16 cellular contexts compared by ENCODE assay signal in genomic region chr17:81957691-81958432, GRCh38. TPM values are rescaled to one million over a fixed set of nuclear protein-coding genes. Genes with fewer than 3 reads are reported as not detected.
A peak's percentile ranks its signal among the peaks of the same experiment; 100 is the strongest.
DNase-seq lines count a peak whose midpoint lies in the region; ATAC-seq, FAIRE-seq and TF ChIP-seq lines count a peak whose summit lies in the region.
"Had no signal": no experiment of that assay in that cellular context is flagged by ENCODE, and none has a peak within 500 bp of the region (broad histone marks: within the 10 kb centered on the region; RNA-seq: fewer than 3 reads in every experiment).

No MANE protein-coding gene starts in this region.

- peaks cover 16% of the 10 kb centered on the region for H3F3A ChIP-seq in neural progenitor cell (ENCODE audit: low read depth)

- H3K36me3 ChIP-seq in HEK293 (ENCODE audit: control insufficient read depth in 2 of 2, insufficient read depth in 1 of 2, low read length in 2 of 2), result no peaks in the 10 kb centered on the region
- no peaks in the 10 kb centered on the region for H3K36me3 ChIP-seq in RWPE2 (ENCODE audit: low read depth)
- no peaks in the 10 kb centered on the region for H3K36me3 ChIP-seq in neural progenitor cell

- H3K4me3 ChIP-seq in HEK293 (ENCODE audit: low read depth, low read length) (no peak overlapping the region), RWPE2 (ENCODE audit: severe bottlenecking) (no peak overlapping the region), neural progenitor cell (no peak overlapping the region)

- no peaks in the 10 kb centered on the region for H3K9me3 ChIP-seq in HEK293 (ENCODE audit: control insufficient read depth, insufficient read depth, low read depth, low read length)
- no peaks in the 10 kb centered on the region for H3K9me3 ChIP-seq in RWPE2 (ENCODE audit: severe bottlenecking)
- H3K9me3 ChIP-seq in neural progenitor cell (ENCODE audit: low read depth), result no peaks in the 10 kb centered on the region

- H3K4me3 Mint-ChIP-seq in effector memory CD8-positive, alpha-beta T cell, result peak overlapping the region; percentile 63 to 68
- peak overlapping the region; percentile 76 for H3K4me3 Mint-ChIP-seq in neural progenitor cell
- no peak overlapping the region for H3K4me3 Mint-ChIP-seq in activated CD4-positive, alpha-beta memory T cell treated with anti-CD3 and anti-CD28 coated beads, Interleukin-2, amount 10 ng/mL, durations not matched to agents 7 days and 5 days

- H3K27ac Mint-ChIP-seq in effector memory CD8-positive, alpha-beta T cell, result no peak overlapping the region
- H3K27ac Mint-ChIP-seq in neural progenitor cell, result no peak overlapping the region
- H3K27ac Mint-ChIP-seq in activated CD4-positive, alpha-beta memory T cell treated with anti-CD3 and anti-CD28 coated beads, Interleukin-2, amount 10 ng/mL, durations not matched to agents 7 days and 5 days, result no peak overlapping the region

- H3K4me2 ChIP-seq in neural progenitor cell, result no peak overlapping the region

- H3K4me1 ChIP-seq in HEK293 (ENCODE audit: control insufficient read depth, insufficient read depth, low read length) (peaks cover 4% of the 10 kb centered on the region; the same call in 1 of the 2 replicates), RWPE2 (ENCODE audit: insufficient read depth, poor library complexity, severe bottlenecking) (no peaks in the 10 kb centered on the region), neural progenitor cell (peaks cover 8% of the 10 kb centered on the region)

- ATAC-seq in RWPE2 (ENCODE audit: low read depth), result no peak
- ATAC-seq in effector memory CD8-positive, alpha-beta T cell (replicated peaks), result no peak

- H3K79me2 ChIP-seq in neural progenitor cell (ENCODE audit: low read depth), result no peaks in the 10 kb centered on the region

- H3K36me3 Mint-ChIP-seq in effector memory CD8-positive, alpha-beta T cell (ENCODE audit: insufficient read depth), result no peaks in the 10 kb centered on the region
- peaks cover 3% of the 10 kb centered on the region for H3K36me3 Mint-ChIP-seq in neural progenitor cell
- no peaks in the 10 kb centered on the region for H3K36me3 Mint-ChIP-seq in activated CD4-positive, alpha-beta memory T cell treated with anti-CD3 and anti-CD28 coated beads, Interleukin-2, amount 10 ng/mL, durations not matched to agents 7 days and 5 days (ENCODE audit: low read depth)
- H3K36me3 Mint-ChIP-seq: CD8-positive, alpha-beta memory T cell had no signal

- CTCF ChIA-PET in HEK293 (lab: Yijun Ruan, JAX), result interaction anchor here (0.6 to 0.7 kb wide), 2 partner anchors 45 to 67 kb away, joined by 3 to 4 read pairs; no protein-coding TSS in a partner anchor
- CTCF ChIA-PET in activated CD4-positive, alpha-beta memory T cell treated with anti-CD3 and anti-CD28 coated beads, Interleukin-2, amount 10 ng/mL, durations not matched to agents 7 days and 5 days (lab: Charles Lee), result no interaction called here

- POLR2A ChIA-PET in HEK293 (lab: Yijun Ruan, JAX), result no interaction called here
- POLR2A ChIA-PET in activated CD4-positive, alpha-beta memory T cell treated with anti-CD3 and anti-CD28 coated beads, Interleukin-2, amount 10 ng/mL, durations not matched to agents 7 days and 5 days (lab: Charles Lee), result no interaction called here

- no peak for FAIRE-seq in GM19239 (lab: Jason Lieb, UNC)
- FAIRE-seq: H1 had no signal

- H2AFZ ChIP-seq in neural progenitor cell (replicated peaks), result no peak overlapping the region

- no peak overlapping the region for H3K27ac ChIP-seq in HEK293 (ENCODE audit: extremely low read depth, low read depth, low read length)
- no peak overlapping the region for H3K27ac ChIP-seq in RWPE2 (ENCODE audit: poor library complexity, severe bottlenecking)
- H3K27ac ChIP-seq in neural progenitor cell, result no peak overlapping the region

- peaks cover 18 to 35% of the 10 kb centered on the region in 2 donors for H3K27me3 Mint-ChIP-seq in effector memory CD8-positive, alpha-beta T cell
- H3K27me3 Mint-ChIP-seq in neural progenitor cell (ENCODE audit: insufficient read depth, low read depth), result peaks cover 24% of the 10 kb centered on the region
- H3K27me3 Mint-ChIP-seq in activated CD4-positive, alpha-beta memory T cell treated with anti-CD3 and anti-CD28 coated beads, Interleukin-2, amount 10 ng/mL, durations not matched to agents 7 days and 5 days, result peaks cover 26% of the 10 kb centered on the region

- no peaks in the 10 kb centered on the region for H3K4me1 Mint-ChIP-seq in effector memory CD8-positive, alpha-beta T cell (ENCODE audit: low read depth in 2 of 2)
- H3K4me1 Mint-ChIP-seq in neural progenitor cell, result peaks cover 21% of the 10 kb centered on the region
- H3K4me1 Mint-ChIP-seq in activated CD4-positive, alpha-beta memory T cell treated with anti-CD3 and anti-CD28 coated beads, Interleukin-2, amount 10 ng/mL, durations not matched to agents 7 days and 5 days, result peaks cover 4% of the 10 kb centered on the region

- H3K9me3 Mint-ChIP-seq in effector memory CD8-positive, alpha-beta T cell, result no peaks in the 10 kb centered on the region
- no peaks in the 10 kb centered on the region for H3K9me3 Mint-ChIP-seq in neural progenitor cell
- no peaks in the 10 kb centered on the region for H3K9me3 Mint-ChIP-seq in activated CD4-positive, alpha-beta memory T cell treated with anti-CD3 and anti-CD28 coated beads, Interleukin-2, amount 10 ng/mL, durations not matched to agents 7 days and 5 days
- H3K9me3 Mint-ChIP-seq: CD8-positive, alpha-beta memory T cell had no signal

- H3K27me3 ChIP-seq in RWPE2 (ENCODE audit: insufficient read depth, poor library complexity, severe bottlenecking) (peaks cover 38% of the 10 kb centered on the region), neural progenitor cell (peaks cover 71% of the 10 kb centered on the region)

- peaks cover 11% of the 10 kb centered on the region for H4K20me1 ChIP-seq in neural progenitor cell (ENCODE audit: low read depth)

- DNase-seq in RWPE2 (ENCODE audit: low spot score), result peak; percentile 64
- DNase-seq in effector memory CD8-positive, alpha-beta T cell, result no peak
- DNase-seq in neural progenitor cell (ENCODE audit: low spot score), result no peak
- no peak for DNase-seq in GM19239 (ENCODE audit: insufficient read length, low spot score)
- DNase-seq in SIG-M5 treated with dmso at 0.1 percent for 504 hours (lab: John Stamatoyannopoulos, UW; ENCODE audit: unreplicated experiment), result no peak
- no peak for DNase-seq in activated CD4-positive, alpha-beta memory T cell treated with anti-CD3 and anti-CD28 coated beads, Interleukin-2, amount 10 ng/mL, durations not matched to agents 7 days and 5 days
- DNase-seq: CD8-positive, alpha-beta memory T cell; Karpas-422; MM.1S; NCI-H1105; NCI-H1694 treated with DMSO at 0.1 percent for 48 hours; NCI-H69; NK-92 treated with Interleukin-12 subunit alpha and Interleukin-12 subunit beta, amount 100 ng/mL, for 24 hours had no signal

- TF ChIP-seq CTCF in HEK293 (tag by site-specific recombination; IDR thresholded peaks at IDR 0.05) (no peak), RWPE2 (IDR thresholded peaks at IDR 0.05; ENCODE audit: poor library complexity, severe bottlenecking) (no peak), neural progenitor cell (IDR thresholded peaks at IDR 0.05) (no peak)

- no peak overlapping the region for H3K9ac ChIP-seq in neural progenitor cell

TF ChIP-seq in HEK293, 187 proteins besides CTCF, POLR2A, EP300 and RAD21 (continues in another document):
- TF ChIP-seq ZIC2 (tag by site-specific recombination; IDR thresholded peaks at IDR 0.05) (peak; percentile 37; the same call in 1 of the 2 replicates), ZNF16 (tag by site-specific recombination; IDR thresholded peaks at IDR 0.05; ENCODE audit: low read depth) (no peak), ZNF121 (tag by site-specific recombination; IDR thresholded peaks at IDR 0.05) (no peak)

RNA-seq across cellular contexts. Expression of gene NOTUM, which starts 3.1 kb away (rescaled TPM):
- total RNA-seq in neural progenitor cell (ENCODE audit: low replicate concordance), result 0.25 TPM in 1 of 2 replicates, not detected in the other
- total RNA-seq in activated CD4-positive, alpha-beta memory T cell treated with anti-CD3 and anti-CD28 coated beads, Interleukin-2, amount 10 ng/mL, durations not matched to agents 7 days and 5 days, result under 1 TPM in 1 of 2 experiments, not detected in 1; 0.15 TPM

RNA-seq across cellular contexts. Expression of gene MYADML2, which starts 10.8 kb away (rescaled TPM):
- total RNA-seq in neural progenitor cell (ENCODE audit: low replicate concordance), result 0.11 TPM in 1 of 2 replicates, not detected in the other
- total RNA-seq in activated CD4-positive, alpha-beta memory T cell treated with anti-CD3 and anti-CD28 coated beads, Interleukin-2, amount 10 ng/mL, durations not matched to agents 7 days and 5 days, result not detected
- total RNA-seq: CD8-positive, alpha-beta memory T cell; Daoy had no signal

RNA-seq across cellular contexts. Expression of gene ASPSCR1, which starts 19.6 kb away (rescaled TPM):
- 13.1 and 40.9 TPM in 2 replicates for total RNA-seq in neural progenitor cell (ENCODE audit: low replicate concordance)
- 10 to 100 TPM; 25.3 to 29.9 TPM for total RNA-seq in activated CD4-positive, alpha-beta memory T cell treated with anti-CD3 and anti-CD28 coated beads, Interleukin-2, amount 10 ng/mL, durations not matched to agents 7 days and 5 days

RNA-seq across cellular contexts. Expression of gene PYCR1, which starts 20.8 kb away (rescaled TPM):
- 32.6 and 72.2 TPM in 2 replicates for total RNA-seq in neural progenitor cell (ENCODE audit: low replicate concordance)
- total RNA-seq in activated CD4-positive, alpha-beta memory T cell treated with anti-CD3 and anti-CD28 coated beads, Interleukin-2, amount 10 ng/mL, durations not matched to agents 7 days and 5 days, result 10 to 100 TPM; 25.8 to 34.7 TPM

RNA-seq across cellular contexts. Expression of gene MAFG, which starts 30.3 kb away (rescaled TPM):
- 8.1 and 12.9 TPM in 2 replicates for total RNA-seq in neural progenitor cell (ENCODE audit: low replicate concordance)
- 10 to 100 TPM; 35.2 to 36.5 TPM for total RNA-seq in activated CD4-positive, alpha-beta memory T cell treated with anti-CD3 and anti-CD28 coated beads, Interleukin-2, amount 10 ng/mL, durations not matched to agents 7 days and 5 days
